ENCODE assay signal across 19 cellular contexts in genomic region chr9:37444890-37445289, GRCh38.
"Had no signal": no experiment of that assay in that cellular context is flagged by ENCODE, and none has a peak within 500 bp of the region (broad histone marks: within the 10 kb centered on the region; RNA-seq: fewer than 3 reads in every experiment).

No MANE protein-coding gene starts in this region.

- H3K9me3 Mint-ChIP-seq: activated naive CD8-positive, alpha-beta T cell treated with anti-CD3 and anti-CD28 coated beads for 36 hours; activated T-helper 1 cell treated with anti-CD3 and anti-CD28 coated beads, Interleukin-12 subunit alpha, Interleukin-12 subunit beta, Interleukin-2, Interleukin-4 antibody, amounts not matched to agents 30 ng/mL and 10 ng/mL and 1 ng/mL, durations not matched to agents 14 hours and 24 hours and 36 hours; nephron progenitor cell had no signal

- H3K36me3 ChIP-seq: uterus had no signal

- ATAC-seq: activated CD4-positive, CD25-positive, alpha-beta regulatory T cell treated with anti-CD3 and anti-CD28 coated beads, Interleukin-2, amount 50 U/mL, for 24 hours; lower lobe of right lung; stimulated activated naive CD8-positive, alpha-beta T cell treated with anti-CD3 and anti-CD28 coated beads, Interleukin-15, Interleukin-2, amounts not matched to agents 100 U/mL and 50 U/mL, for 24 hours had no signal

- H3K4me3 Mint-ChIP-seq: activated naive CD8-positive, alpha-beta T cell treated with anti-CD3 and anti-CD28 coated beads for 36 hours; activated T-helper 1 cell treated with anti-CD3 and anti-CD28 coated beads, Interleukin-12 subunit alpha, Interleukin-12 subunit beta, Interleukin-2, Interleukin-4 antibody, amounts not matched to agents 30 ng/mL and 10 ng/mL and 1 ng/mL, durations not matched to agents 14 hours and 24 hours and 36 hours; nephron progenitor cell had no signal

- H3K4me1 ChIP-seq: lower lobe of right lung, uterus had no signal

- DNase-seq: activated gamma-delta T cell treated with Interleukin-2 at 50 U/mL for 16 hours; activated naive CD8-positive, alpha-beta T cell treated with anti-CD3 and anti-CD28 coated beads for 36 hours; activated T-cell treated with anti-CD3 and anti-CD28 coated beads for 4 hours; amniotic stem cell; foreskin fibroblast; lower lobe of right lung; midbrain; nephron progenitor cell; nucleus accumbens; stimulated activated CD4-positive, alpha-beta T cell treated with anti-CD3 and anti-CD28 coated beads, Interleukin-12 subunit alpha, Interleukin-12 subunit beta, amount 100 ng/mL, for 4 hours; stimulated activated CD4-positive, alpha-beta T cell treated with anti-CD3 and anti-CD28 coated beads, Interleukin-1b, Interleukin-23, amount 100 ng/mL, for 48 hours; stimulated activated naive CD8-positive, alpha-beta T cell treated with anti-CD3 and anti-CD28 coated beads, Interleukin-15, Interleukin-2, amounts not matched to agents 100 U/mL and 50 U/mL, for 24 hours; substantia nigra; uterus had no signal

- H3K9me3 ChIP-seq: lower lobe of right lung, tibial nerve, uterus had no signal

- H3K27me3 ChIP-seq: cardiac muscle cell, tibial nerve, uterus had no signal

- H3K27ac ChIP-seq: cardiac muscle cell, epithelial cell of prostate, lower lobe of right lung, tibial nerve, uterus had no signal

- H3K27me3 Mint-ChIP-seq: activated naive CD8-positive, alpha-beta T cell treated with anti-CD3 and anti-CD28 coated beads for 36 hours had no signal

- H3K4me3 ChIP-seq: cardiac muscle cell, lower lobe of right lung, tibial nerve, uterus had no signal

- H3K27ac Mint-ChIP-seq: activated naive CD8-positive, alpha-beta T cell treated with anti-CD3 and anti-CD28 coated beads for 36 hours; activated T-helper 1 cell treated with anti-CD3 and anti-CD28 coated beads, Interleukin-12 subunit alpha, Interleukin-12 subunit beta, Interleukin-2, Interleukin-4 antibody, amounts not matched to agents 30 ng/mL and 10 ng/mL and 1 ng/mL, durations not matched to agents 14 hours and 24 hours and 36 hours had no signal
